12 cellular contexts compared by ENCODE assay signal in the genomic region with DNA sequence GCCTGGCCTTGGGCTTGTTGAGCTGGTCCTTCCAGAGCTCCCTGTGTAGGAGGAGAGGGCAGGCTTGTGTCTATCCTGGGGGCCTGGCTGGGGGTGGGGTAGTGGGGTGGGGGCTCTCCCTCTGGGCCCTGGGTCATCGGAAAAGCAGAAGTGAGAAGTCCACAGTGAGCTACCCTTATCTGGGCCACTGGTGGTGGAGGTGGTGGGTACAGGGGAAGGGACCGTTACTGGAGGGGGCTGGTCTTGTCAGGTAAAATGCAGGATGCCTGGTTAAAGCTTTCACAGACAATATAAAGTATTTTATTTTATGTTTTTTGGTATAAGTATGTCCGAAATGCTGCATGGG. TPM values are rescaled to one million over a fixed set of nuclear protein-coding genes. Genes with fewer than 3 reads are reported as not detected.
A peak's percentile ranks its signal among the peaks of the same experiment; 100 is the strongest.
DNase-seq lines count a peak whose midpoint lies in the region; ATAC-seq and TF ChIP-seq lines count a peak whose summit lies in the region.
"Had no signal": no experiment of that assay in that cellular context is flagged by ENCODE, and none has a peak within 500 bp of the region (broad histone marks: within the 10 kb centered on the region; RNA-seq: fewer than 3 reads in every experiment).

No MANE protein-coding gene starts in this region.

- peak; percentile 29 for ATAC-seq in HG02763 (IDR thresholded peaks at IDR 0.05; ENCODE audit: unreplicated experiment)
- ATAC-seq in stimulated activated memory B cell treated with anti-CD40 and anti-IgM and Interleukin-4, amounts not matched to agents 10 μg/mL and 1 μg/mL and 100 μg/mL, for 72 hours = peak; percentile 81
- ATAC-seq: SK-N-SH treated with all-trans-retinoic acid at 6 μM for 48 hours had no signal

- H3K27ac ChIP-seq in Peyer's patch = peak overlapping the region; percentile 35 to 84 (median 59)

- TF ChIP-seq CTCF in Peyer's patch (IDR thresholded peaks at IDR 0.05) = no peak

- peak overlapping the region; percentile 81 for H3K27ac Mint-ChIP-seq in T-helper 2 cell treated with Interferon-gamma antibody and Interleukin-4, amounts not matched to agents 5 μg/mL and 100 μg/mL, for 36 hours
- peak overlapping the region; percentile 98 for H3K27ac Mint-ChIP-seq in stimulated activated memory B cell treated with anti-CD40 and anti-IgM and Interleukin-4, amounts not matched to agents 10 μg/mL and 1 μg/mL and 100 μg/mL, for 72 hours
- H3K27ac Mint-ChIP-seq: nephron progenitor cell had no signal

- H3K4me3 ChIP-seq in Peyer's patch = peak overlapping the region in 2 of 4 donors; percentile 26 to 48
- H3K4me3 ChIP-seq: MG63 had no signal

- peaks cover 0 to 9% (median 0%) of the 10 kb centered on the region in 4 donors for H3K4me1 ChIP-seq in Peyer's patch

- H3K9me3 Mint-ChIP-seq in T-helper 2 cell treated with Interferon-gamma antibody and Interleukin-4, amounts not matched to agents 5 μg/mL and 100 μg/mL, for 36 hours = no peaks in the 10 kb centered on the region
- no peaks in the 10 kb centered on the region for H3K9me3 Mint-ChIP-seq in stimulated activated memory B cell treated with anti-CD40 and anti-IgM and Interleukin-4, amounts not matched to agents 10 μg/mL and 1 μg/mL and 100 μg/mL, for 72 hours

- no peak overlapping the region for H3K4me3 Mint-ChIP-seq in T-helper 2 cell treated with Interferon-gamma antibody and Interleukin-4, amounts not matched to agents 5 μg/mL and 100 μg/mL, for 36 hours
- peak overlapping the region; percentile 91 for H3K4me3 Mint-ChIP-seq in stimulated activated memory B cell treated with anti-CD40 and anti-IgM and Interleukin-4, amounts not matched to agents 10 μg/mL and 1 μg/mL and 100 μg/mL, for 72 hours
- H3K4me3 Mint-ChIP-seq: nephron progenitor cell had no signal

- H3K36me3 ChIP-seq in Peyer's patch = no peaks in the 10 kb centered on the region
- H3K36me3 ChIP-seq: MG63 had no signal

- H3K9me3 ChIP-seq in Peyer's patch = no peaks in the 10 kb centered on the region
- H3K9me3 ChIP-seq: MG63 had no signal

- H3K4me1 Mint-ChIP-seq in T-helper 2 cell treated with Interferon-gamma antibody and Interleukin-4, amounts not matched to agents 5 μg/mL and 100 μg/mL, for 36 hours (ENCODE audit: low read depth) = peaks cover 16% of the 10 kb centered on the region
- peaks cover 78% of the 10 kb centered on the region for H3K4me1 Mint-ChIP-seq in stimulated activated memory B cell treated with anti-CD40 and anti-IgM and Interleukin-4, amounts not matched to agents 10 μg/mL and 1 μg/mL and 100 μg/mL, for 72 hours
- H3K4me1 Mint-ChIP-seq: nephron progenitor cell had no signal

- H3K36me3 Mint-ChIP-seq in T-helper 2 cell treated with Interferon-gamma antibody and Interleukin-4, amounts not matched to agents 5 μg/mL and 100 μg/mL, for 36 hours (ENCODE audit: low read depth) = no peaks in the 10 kb centered on the region
- peaks cover 32% of the 10 kb centered on the region for H3K36me3 Mint-ChIP-seq in stimulated activated memory B cell treated with anti-CD40 and anti-IgM and Interleukin-4, amounts not matched to agents 10 μg/mL and 1 μg/mL and 100 μg/mL, for 72 hours

- no peaks in the 10 kb centered on the region for H3K27me3 ChIP-seq in Peyer's patch

- H3K27me3 Mint-ChIP-seq in T-helper 2 cell treated with Interferon-gamma antibody and Interleukin-4, amounts not matched to agents 5 μg/mL and 100 μg/mL, for 36 hours (ENCODE audit: low read depth) = peaks cover 2% of the 10 kb centered on the region
- no peaks in the 10 kb centered on the region for H3K27me3 Mint-ChIP-seq in stimulated activated memory B cell treated with anti-CD40 and anti-IgM and Interleukin-4, amounts not matched to agents 10 μg/mL and 1 μg/mL and 100 μg/mL, for 72 hours

- no peak for DNase-seq in T-helper 2 cell treated with Interferon-gamma antibody and Interleukin-4, amounts not matched to agents 5 μg/mL and 100 μg/mL, for 36 hours (ENCODE audit: low spot score)
- no peak for DNase-seq in T-helper 2 cell
- DNase-seq in Peyer's patch = peak in 1 of 3 donors; percentile 56
- DNase-seq in midbrain (lab: John Stamatoyannopoulos, UW) = no peak
- DNase-seq in C1 segment of cervical spinal cord (lab: John Stamatoyannopoulos, UW) = no peak
- no peak for DNase-seq in NCI-H1417 treated with DMSO at 0.1 percent for 48 hours (lab: John Stamatoyannopoulos, UW)
- DNase-seq: EL, MG63, nephron progenitor cell had no signal

- no peak for TF ChIP-seq POLR2A in Peyer's patch (IDR thresholded peaks at IDR 0.05)

RNA-seq across cellular contexts. Expression of gene SIGLEC10, which starts 0.3 kb away (rescaled TPM):
- 10 to 100 TPM in 1 of 4 donors, 1 to 10 TPM in 2, under 1 TPM in 1; 0.53 to 35.5 (median 3.0) TPM for total RNA-seq in Peyer's patch

RNA-seq across cellular contexts. Expression of gene C19orf84, which starts 27.4 kb away (rescaled TPM):
- not detected for total RNA-seq in Peyer's patch

RNA-seq across cellular contexts. Expression of gene LIM2, which starts 30.0 kb away (rescaled TPM):
- not detected for total RNA-seq in Peyer's patch

RNA-seq across cellular contexts. Expression of gene SIGLEC8, which starts 40.5 kb away (rescaled TPM):
- 10 to 100 TPM in 1 of 4 donors, under 1 TPM in 3; 0.18 to 13.2 (median 0.52) TPM for total RNA-seq in Peyer's patch

RNA-seq across cellular contexts. Expression of gene NKG7, which starts 45.3 kb away (rescaled TPM):
- total RNA-seq in Peyer's patch = 1 to 10 TPM in 2 of 4 donors, not detected in 2; 1.2 to 1.8 TPM
